1 cellular context compared by ENCODE assay signal in the genomic region with DNA sequence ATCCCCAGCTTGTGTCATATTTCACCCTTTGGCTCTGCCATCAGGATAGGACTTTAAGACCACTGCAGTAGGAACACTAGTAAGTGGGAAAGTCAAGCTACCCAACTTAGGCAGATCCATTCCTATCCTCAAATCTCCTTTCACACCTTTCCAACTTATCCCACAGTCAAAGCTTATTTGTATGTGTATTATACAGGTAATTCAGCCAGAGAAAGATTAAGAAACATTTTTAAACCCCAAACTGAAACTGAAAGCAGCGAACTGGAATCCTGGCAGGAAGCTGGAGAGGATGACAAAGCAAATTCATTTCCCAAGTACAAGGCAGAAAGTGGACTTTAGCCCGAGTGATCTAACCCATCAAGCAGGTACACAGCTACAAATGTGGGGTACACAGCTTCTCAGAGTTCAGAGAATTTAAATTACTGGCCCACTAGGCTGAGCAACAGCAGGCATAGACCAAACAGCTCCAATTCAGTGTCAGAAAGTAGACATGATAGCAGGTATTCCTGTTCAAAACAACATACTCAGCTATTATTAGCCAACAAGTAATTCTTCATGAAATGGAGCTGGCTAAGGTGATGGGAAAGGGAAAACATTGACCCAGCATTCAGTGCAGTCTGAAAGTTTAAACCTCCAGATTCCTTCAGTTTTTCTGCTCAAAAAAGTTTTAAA.
TF ChIP-seq lines count a peak whose summit lies in the region.

No MANE protein-coding gene starts in this region.

TF ChIP-seq in HepG2, 621 proteins besides CTCF, POLR2A, EP300 and RAD21 (continued from another document and continues in another):
- TF ChIP-seq JDP2 (CRISPR knock-in tag; IDR thresholded peaks at IDR 0.05; ENCODE audit: borderline replicate concordance) (no peak), CCAR2 (optimal IDR thresholded peaks at IDR 0.05; ENCODE audit: low read depth, low read length) (no peak), FOSL1 (CRISPR knock-in tag; IDR thresholded peaks at IDR 0.05; ENCODE audit: borderline replicate concordance) (peak; percentile 27; the same call in 1 of the 2 replicates), JUNB (CRISPR knock-in tag; IDR thresholded peaks at IDR 0.05; ENCODE audit: borderline replicate concordance) (no peak), ZNF616 (CRISPR knock-in tag; IDR thresholded peaks at IDR 0.05; ENCODE audit: low read depth) (no peak), SATB2 (CRISPR knock-in tag; IDR thresholded peaks at IDR 0.05) (no peak), TIGD3 (CRISPR knock-in tag; IDR thresholded peaks at IDR 0.05; ENCODE audit: borderline replicate concordance) (no peak), TAF1 (CRISPR knock-in tag; IDR thresholded peaks at IDR 0.05) (no peak), HNF4A (CRISPR knock-in tag; IDR thresholded peaks at IDR 0.05) (peak; percentile 98), ZNF546 (CRISPR knock-in tag; conservative IDR thresholded peaks at IDR 0.05) (no peak), ZNF552 (CRISPR knock-in tag; IDR thresholded peaks at IDR 0.05; ENCODE audit: borderline replicate concordance) (no peak), ZFP90 (CRISPR knock-in tag; IDR thresholded peaks at IDR 0.05; ENCODE audit: borderline replicate concordance) (no peak; the same call in 1 of the 2 replicates), CREB1 (IDR thresholded peaks at IDR 0.05) (no peak), CREB1 (CRISPR knock-in tag; IDR thresholded peaks at IDR 0.05) (peak; percentile 80), SP5 (CRISPR knock-in tag; IDR thresholded peaks at IDR 0.05; ENCODE audit: borderline replicate concordance, low read depth) (no peak; the same call in 1 of the 2 replicates), ZNF703 (CRISPR knock-in tag; IDR thresholded peaks at IDR 0.05; ENCODE audit: borderline replicate concordance) (no peak), ZNF256 (CRISPR knock-in tag; conservative IDR thresholded peaks at IDR 0.05) (no peak), ZNF382 (CRISPR knock-in tag; IDR thresholded peaks at IDR 0.05; ENCODE audit: borderline replicate concordance) (no peak), STAG1 (CRISPR knock-in tag; IDR thresholded peaks at IDR 0.05) (peak; percentile 32; the same call in 1 of the 2 replicates), NFIB (CRISPR knock-in tag; IDR thresholded peaks at IDR 0.05; ENCODE audit: borderline replicate concordance) (no peak), ZXDC (CRISPR knock-in tag; IDR thresholded peaks at IDR 0.05) (no peak), PHF20 (CRISPR knock-in tag; IDR thresholded peaks at IDR 0.05) (no peak), REL (CRISPR knock-in tag; conservative IDR thresholded peaks at IDR 0.05) (no peak), ZNF235 (CRISPR knock-in tag; IDR thresholded peaks at IDR 0.05; ENCODE audit: borderline replicate concordance) (no peak), ZNF768 (CRISPR knock-in tag; IDR thresholded peaks at IDR 0.05) (no peak), HHEX (CRISPR knock-in tag; IDR thresholded peaks at IDR 0.05) (0 out of 2 replicates have a peak, but pooled peaks have one; percentile 41), HCFC1 (IDR thresholded peaks at IDR 0.05; ENCODE audit: low read depth, low read length) (no peak), ZNF83 (CRISPR knock-in tag; IDR thresholded peaks at IDR 0.05; ENCODE audit: borderline replicate concordance) (no peak), ZFP36L1 (CRISPR knock-in tag; IDR thresholded peaks at IDR 0.05) (peak; percentile 50), ISX (CRISPR knock-in tag; conservative IDR thresholded peaks at IDR 0.05) (no peak), MIXL1 (CRISPR knock-in tag; IDR thresholded peaks at IDR 0.05) (peak; percentile 54; the same call in 1 of the 2 replicates), NFYC (CRISPR knock-in tag; IDR thresholded peaks at IDR 0.05) (no peak), JUND (CRISPR knock-in tag; IDR thresholded peaks at IDR 0.05) (peak; percentile 77), IKZF4 (CRISPR knock-in tag; IDR thresholded peaks at IDR 0.05; ENCODE audit: borderline replicate concordance, low read depth, not compliant biosample characterization) (no peak), ZNF672 (CRISPR knock-in tag; IDR thresholded peaks at IDR 0.05) (no peak), ZSCAN31 (CRISPR knock-in tag; IDR thresholded peaks at IDR 0.05; ENCODE audit: low read depth) (no peak), NFE2L1 (CRISPR knock-in tag; IDR thresholded peaks at IDR 0.05; ENCODE audit: borderline replicate concordance) (peak; percentile 94; the same call in 1 of the 2 replicates), NKX3-1 (CRISPR knock-in tag; IDR thresholded peaks at IDR 0.05) (no peak), ZFP36L2 (CRISPR knock-in tag; IDR thresholded peaks at IDR 0.05) (no peak), ZBTB38 (CRISPR knock-in tag; IDR thresholded peaks at IDR 0.05) (no peak), HOXA5 (CRISPR knock-in tag; IDR thresholded peaks at IDR 0.05) (no peak), ZNF207 (IDR thresholded peaks at IDR 0.05; ENCODE audit: borderline replicate concordance) (no peak), IRF9 (CRISPR knock-in tag; IDR thresholded peaks at IDR 0.05; ENCODE audit: borderline replicate concordance) (no peak), KDM1A (CRISPR knock-in tag; IDR thresholded peaks at IDR 0.05) (peak; percentile 56; the same call in 1 of the 2 replicates), ZNF431 (CRISPR knock-in tag; IDR thresholded peaks at IDR 0.05; ENCODE audit: borderline replicate concordance, low read depth) (no peak), EHMT2 (IDR thresholded peaks at IDR 0.05; ENCODE audit: borderline replicate concordance, low read depth, low read length) (no peak; the same call in 1 of the 2 replicates), HMG20A (CRISPR knock-in tag; IDR thresholded peaks at IDR 0.05; ENCODE audit: borderline replicate concordance) (peak; percentile 72; the same call in 1 of the 2 replicates), ELF4 (CRISPR knock-in tag; IDR thresholded peaks at IDR 0.05; ENCODE audit: borderline replicate concordance) (peak; percentile 75; the same call in 1 of the 2 replicates), PBX3 (CRISPR knock-in tag; IDR thresholded peaks at IDR 0.05; ENCODE audit: borderline replicate concordance) (no peak), ZNF883 (CRISPR knock-in tag; IDR thresholded peaks at IDR 0.05; ENCODE audit: not compliant biosample characterization) (no peak)
- TF ChIP-seq, protein P1, sequence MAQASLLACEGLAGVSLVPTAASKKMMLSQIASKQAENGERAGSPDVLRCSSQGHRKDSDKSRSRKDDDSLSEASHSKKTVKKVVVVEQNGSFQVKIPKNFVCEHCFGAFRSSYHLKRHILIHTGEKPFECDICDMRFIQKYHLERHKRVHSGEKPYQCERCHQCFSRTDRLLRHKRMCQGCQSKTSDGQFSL (CRISPR knock-in tag; IDR thresholded peaks at IDR 0.05) = no peak
- TF ChIP-seq, protein P2, sequence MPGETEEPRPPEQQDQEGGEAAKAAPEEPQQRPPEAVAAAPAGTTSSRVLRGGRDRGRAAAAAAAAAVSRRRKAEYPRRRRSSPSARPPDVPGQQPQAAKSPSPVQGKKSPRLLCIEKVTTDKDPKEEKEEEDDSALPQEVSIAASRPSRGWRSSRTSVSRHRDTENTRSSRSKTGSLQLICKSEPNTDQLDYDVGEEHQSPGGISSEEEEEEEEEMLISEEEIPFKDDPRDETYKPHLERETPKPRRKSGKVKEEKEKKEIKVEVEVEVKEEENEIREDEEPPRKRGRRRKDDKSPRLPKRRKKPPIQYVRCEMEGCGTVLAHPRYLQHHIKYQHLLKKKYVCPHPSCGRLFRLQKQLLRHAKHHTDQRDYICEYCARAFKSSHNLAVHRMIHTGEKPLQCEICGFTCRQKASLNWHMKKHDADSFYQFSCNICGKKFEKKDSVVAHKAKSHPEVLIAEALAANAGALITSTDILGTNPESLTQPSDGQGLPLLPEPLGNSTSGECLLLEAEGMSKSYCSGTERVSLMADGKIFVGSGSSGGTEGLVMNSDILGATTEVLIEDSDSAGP (CRISPR knock-in tag; IDR thresholded peaks at IDR 0.05; ENCODE audit: borderline replicate concordance) = no peak
- TF ChIP-seq, protein P3, sequence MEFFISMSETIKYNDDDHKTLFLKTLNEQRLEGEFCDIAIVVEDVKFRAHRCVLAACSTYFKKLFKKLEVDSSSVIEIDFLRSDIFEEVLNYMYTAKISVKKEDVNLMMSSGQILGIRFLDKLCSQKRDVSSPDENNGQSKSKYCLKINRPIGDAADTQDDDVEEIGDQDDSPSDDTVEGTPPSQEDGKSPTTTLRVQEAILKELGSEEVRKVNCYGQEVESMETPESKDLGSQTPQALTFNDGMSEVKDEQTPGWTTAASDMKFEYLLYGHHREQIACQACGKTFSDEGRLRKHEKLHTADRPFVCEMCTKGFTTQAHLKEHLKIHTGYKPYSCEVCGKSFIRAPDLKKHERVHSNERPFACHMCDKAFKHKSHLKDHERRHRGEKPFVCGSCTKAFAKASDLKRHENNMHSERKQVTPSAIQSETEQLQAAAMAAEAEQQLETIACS (CRISPR knock-in tag; IDR thresholded peaks at IDR 0.05) = no peak
- TF ChIP-seq, protein P4, sequence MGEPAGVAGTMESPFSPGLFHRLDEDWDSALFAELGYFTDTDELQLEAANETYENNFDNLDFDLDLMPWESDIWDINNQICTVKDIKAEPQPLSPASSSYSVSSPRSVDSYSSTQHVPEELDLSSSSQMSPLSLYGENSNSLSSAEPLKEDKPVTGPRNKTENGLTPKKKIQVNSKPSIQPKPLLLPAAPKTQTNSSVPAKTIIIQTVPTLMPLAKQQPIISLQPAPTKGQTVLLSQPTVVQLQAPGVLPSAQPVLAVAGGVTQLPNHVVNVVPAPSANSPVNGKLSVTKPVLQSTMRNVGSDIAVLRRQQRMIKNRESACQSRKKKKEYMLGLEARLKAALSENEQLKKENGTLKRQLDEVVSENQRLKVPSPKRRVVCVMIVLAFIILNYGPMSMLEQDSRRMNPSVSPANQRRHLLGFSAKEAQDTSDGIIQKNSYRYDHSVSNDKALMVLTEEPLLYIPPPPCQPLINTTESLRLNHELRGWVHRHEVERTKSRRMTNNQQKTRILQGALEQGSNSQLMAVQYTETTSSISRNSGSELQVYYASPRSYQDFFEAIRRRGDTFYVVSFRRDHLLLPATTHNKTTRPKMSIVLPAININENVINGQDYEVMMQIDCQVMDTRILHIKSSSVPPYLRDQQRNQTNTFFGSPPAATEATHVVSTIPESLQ (CRISPR knock-in tag; conservative IDR thresholded peaks at IDR 0.05) = no peak
- TF ChIP-seq, protein P5, sequence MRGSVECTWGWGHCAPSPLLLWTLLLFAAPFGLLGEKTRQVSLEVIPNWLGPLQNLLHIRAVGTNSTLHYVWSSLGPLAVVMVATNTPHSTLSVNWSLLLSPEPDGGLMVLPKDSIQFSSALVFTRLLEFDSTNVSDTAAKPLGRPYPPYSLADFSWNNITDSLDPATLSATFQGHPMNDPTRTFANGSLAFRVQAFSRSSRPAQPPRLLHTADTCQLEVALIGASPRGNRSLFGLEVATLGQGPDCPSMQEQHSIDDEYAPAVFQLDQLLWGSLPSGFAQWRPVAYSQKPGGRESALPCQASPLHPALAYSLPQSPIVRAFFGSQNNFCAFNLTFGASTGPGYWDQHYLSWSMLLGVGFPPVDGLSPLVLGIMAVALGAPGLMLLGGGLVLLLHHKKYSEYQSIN (CRISPR knock-in tag; IDR thresholded peaks at IDR 0.05; ENCODE audit: borderline replicate concordance) = no peak
- TF ChIP-seq, protein P6, sequence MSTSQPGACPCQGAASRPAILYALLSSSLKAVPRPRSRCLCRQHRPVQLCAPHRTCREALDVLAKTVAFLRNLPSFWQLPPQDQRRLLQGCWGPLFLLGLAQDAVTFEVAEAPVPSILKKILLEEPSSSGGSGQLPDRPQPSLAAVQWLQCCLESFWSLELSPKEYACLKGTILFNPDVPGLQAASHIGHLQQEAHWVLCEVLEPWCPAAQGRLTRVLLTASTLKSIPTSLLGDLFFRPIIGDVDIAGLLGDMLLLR (CRISPR knock-in tag; IDR thresholded peaks at IDR 0.05) = no peak
